Comparison of ENCODE assay signal across 14 cellular contexts in the genomic region with DNA sequence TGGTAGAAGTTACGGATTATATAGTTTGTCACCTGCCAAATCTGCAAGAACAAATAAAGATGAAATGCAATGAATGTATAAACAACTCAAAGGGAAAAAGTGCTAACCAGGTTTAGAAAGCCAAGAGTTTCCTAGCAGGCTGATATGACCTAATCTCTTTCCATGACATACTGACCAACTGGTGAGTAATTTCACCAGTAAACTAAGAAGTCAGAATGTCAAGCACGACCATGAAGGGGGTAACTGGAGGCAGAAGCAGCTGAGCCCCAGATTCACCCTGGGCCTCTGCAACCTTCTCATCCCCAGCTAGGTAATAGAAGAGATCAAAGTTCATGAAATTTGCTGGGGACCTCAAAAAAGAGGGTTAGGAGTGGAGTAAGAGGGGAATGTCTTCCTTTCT. TPM values are rescaled to one million over a fixed set of nuclear protein-coding genes. Genes with fewer than 3 reads are reported as not detected.
DNase-seq lines count a peak whose midpoint lies in the region; ATAC-seq and TF ChIP-seq lines count a peak whose summit lies in the region.
"Had no signal": no experiment of that assay in that cellular context is flagged by ENCODE, and none has a peak within 500 bp of the region (broad histone marks: within the 10 kb centered on the region; RNA-seq: fewer than 3 reads in every experiment).

No MANE protein-coding gene starts in this region.

- DNase-seq in activated CD4-positive, alpha-beta T cell treated with anti-CD3 and anti-CD28 coated beads for 48 hours, result peak; percentile 36
- no peak for DNase-seq in activated CD4-positive, alpha-beta T cell treated with anti-CD3 and anti-CD28 coated beads, Interleukin-2, amount 50 U/mL, for 1 hour
- DNase-seq in fibroblast of mammary gland (ENCODE audit: low read depth) (peak; percentile 50), mesenteric fat pad (ENCODE audit: low spot score) (no peak), NCI-H187 treated with DMSO at 0.1 percent for 48 hours (lab: John Stamatoyannopoulos, UW) (no peak), NCI-H2171 treated with DMSO at 0.1 percent for 48 hours (lab: John Stamatoyannopoulos, UW) (no peak)
- DNase-seq: H7; left colon; NCI-H774; stimulated activated CD4-positive, alpha-beta T cell treated with anti-CD3 and anti-CD28 coated beads, Interleukin-2, amount 100 ng/mL, for 48 hours had no signal

- H3K4me1 Mint-ChIP-seq in stimulated activated naive CD8-positive, alpha-beta T cell treated with anti-CD3 and anti-CD28 coated beads, Interleukin-15, Interleukin-2, amounts not matched to agents 100 ng/mL and 50 ng/mL, for 24 hours (ENCODE audit: low read depth), result peaks cover 24% of the 10 kb centered on the region

- H3K9me3 Mint-ChIP-seq in stimulated activated naive CD8-positive, alpha-beta T cell treated with anti-CD3 and anti-CD28 coated beads, Interleukin-15, Interleukin-2, amounts not matched to agents 100 ng/mL and 50 ng/mL, for 24 hours, result no peaks in the 10 kb centered on the region

- H3K36me3 Mint-ChIP-seq in stimulated activated naive CD8-positive, alpha-beta T cell treated with anti-CD3 and anti-CD28 coated beads, Interleukin-15, Interleukin-2, amounts not matched to agents 100 ng/mL and 50 ng/mL, for 24 hours (ENCODE audit: low read depth), result no peaks in the 10 kb centered on the region

- H3K4me3 Mint-ChIP-seq in stimulated activated naive CD8-positive, alpha-beta T cell treated with anti-CD3 and anti-CD28 coated beads, Interleukin-15, Interleukin-2, amounts not matched to agents 100 ng/mL and 50 ng/mL, for 24 hours, result peak overlapping the region; percentile 36

- H3K27ac Mint-ChIP-seq in stimulated activated naive CD8-positive, alpha-beta T cell treated with anti-CD3 and anti-CD28 coated beads, Interleukin-15, Interleukin-2, amounts not matched to agents 100 ng/mL and 50 ng/mL, for 24 hours, result peak overlapping the region; percentile 87

- H3K27me3 Mint-ChIP-seq in stimulated activated naive CD8-positive, alpha-beta T cell treated with anti-CD3 and anti-CD28 coated beads, Interleukin-15, Interleukin-2, amounts not matched to agents 100 ng/mL and 50 ng/mL, for 24 hours, result peaks cover 53% of the 10 kb centered on the region

- TF ChIP-seq CTCF in fibroblast of mammary gland (conservative IDR thresholded peaks at IDR 0.05; ENCODE audit: control insufficient read depth, insufficient read depth, low read depth, low read length), result no peak

- ATAC-seq in HG03432 (IDR thresholded peaks at IDR 0.05; ENCODE audit: unreplicated experiment), result peak; percentile 48
- ATAC-seq: A549, left colon had no signal

- H3K4me3 ChIP-seq in fibroblast of mammary gland (ENCODE audit: control insufficient read depth, low read depth, low read length), result no peak overlapping the region
- H3K4me3 ChIP-seq: A549, upper lobe of left lung had no signal

RNA-seq across cellular contexts. Expression of a gene that starts 10.2 kb away (rescaled TPM):
- total RNA-seq in mesenteric fat pad, result 677 TPM

Comparison
In these comparisons a context has a peak if more than half of its experiments do, and no peak if none do; other contexts are left out.
1. DNase-seq: peak in activated CD4-positive, alpha-beta T cell treated with anti-CD3 and anti-CD28 coated beads for 48 hours (single experiment) and fibroblast of mammary gland (single experiment); none in activated CD4-positive, alpha-beta T cell treated with anti-CD3 and anti-CD28 coated beads, Interleukin-2, amount 50 U/mL, for 1 hour (single experiment), mesenteric fat pad (single experiment), NCI-H187 treated with DMSO at 0.1 percent for 48 hours (single experiment) and NCI-H2171 treated with DMSO at 0.1 percent for 48 hours (single experiment).